ENCODE assay signal across 1 cellular context in the genomic region with DNA sequence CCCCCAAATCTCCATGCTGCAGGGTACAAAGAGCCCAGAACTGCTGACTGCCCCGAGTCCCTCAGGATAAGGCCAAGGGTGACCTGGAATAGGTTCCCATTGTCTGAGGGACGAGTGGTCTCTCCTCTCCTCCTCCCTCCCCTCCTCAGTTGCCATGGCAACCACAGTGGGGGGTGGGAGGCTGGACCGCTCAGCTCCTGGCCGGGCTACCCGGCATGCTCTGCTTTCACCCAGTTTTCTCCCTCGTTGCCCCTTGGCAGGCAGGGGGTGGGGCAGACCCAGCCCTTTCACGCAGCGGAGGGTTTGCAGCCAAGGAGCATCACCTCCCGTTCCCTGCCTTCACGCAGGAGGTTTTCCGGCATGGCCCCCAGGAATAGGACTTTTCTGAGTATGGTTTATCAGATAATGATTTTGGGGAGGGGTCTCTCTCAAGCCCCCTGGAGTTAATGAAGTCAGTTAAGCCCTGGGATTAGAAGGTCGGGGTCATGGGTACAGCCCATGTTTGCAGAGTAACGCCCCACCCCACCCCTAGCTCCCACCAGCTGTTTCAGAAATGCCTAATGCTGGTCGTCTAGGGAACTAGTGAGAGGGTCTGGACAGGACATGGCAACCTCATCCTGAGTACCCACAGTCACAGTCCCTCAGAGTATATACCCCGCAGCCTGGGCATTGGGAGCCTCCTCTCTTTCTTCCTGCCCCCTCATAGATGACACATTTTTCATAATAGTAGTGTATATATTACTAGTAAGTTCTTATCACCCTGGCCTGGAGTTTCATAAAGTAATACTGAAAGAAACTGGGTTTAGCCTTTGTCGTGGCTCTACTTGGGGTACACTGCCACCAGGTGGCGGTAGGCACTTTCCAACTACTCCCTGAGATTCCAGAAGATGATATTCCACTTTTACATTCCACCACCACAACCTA.
A peak's percentile ranks its signal among the peaks of the same experiment; 100 is the strongest.
TF ChIP-seq lines count a peak whose summit lies in the region.

No MANE protein-coding gene starts in this region.

TF ChIP-seq in HEK293, 187 proteins besides CTCF, POLR2A, EP300 and RAD21 (continued from another document):
- TF ChIP-seq, protein P1, sequence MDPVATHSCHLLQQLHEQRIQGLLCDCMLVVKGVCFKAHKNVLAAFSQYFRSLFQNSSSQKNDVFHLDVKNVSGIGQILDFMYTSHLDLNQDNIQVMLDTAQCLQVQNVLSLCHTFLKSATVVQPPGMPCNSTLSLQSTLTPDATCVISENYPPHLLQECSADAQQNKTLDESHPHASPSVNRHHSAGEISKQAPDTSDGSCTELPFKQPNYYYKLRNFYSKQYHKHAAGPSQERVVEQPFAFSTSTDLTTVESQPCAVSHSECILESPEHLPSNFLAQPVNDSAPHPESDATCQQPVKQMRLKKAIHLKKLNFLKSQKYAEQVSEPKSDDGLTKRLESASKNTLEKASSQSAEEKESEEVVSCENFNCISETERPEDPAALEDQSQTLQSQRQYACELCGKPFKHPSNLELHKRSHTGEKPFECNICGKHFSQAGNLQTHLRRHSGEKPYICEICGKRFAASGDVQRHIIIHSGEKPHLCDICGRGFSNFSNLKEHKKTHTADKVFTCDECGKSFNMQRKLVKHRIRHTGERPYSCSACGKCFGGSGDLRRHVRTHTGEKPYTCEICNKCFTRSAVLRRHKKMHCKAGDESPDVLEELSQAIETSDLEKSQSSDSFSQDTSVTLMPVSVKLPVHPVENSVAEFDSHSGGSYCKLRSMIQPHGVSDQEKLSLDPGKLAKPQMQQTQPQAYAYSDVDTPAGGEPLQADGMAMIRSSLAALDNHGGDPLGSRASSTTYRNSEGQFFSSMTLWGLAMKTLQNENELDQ (tag by site-specific recombination; IDR thresholded peaks at IDR 0.05; ENCODE audit: low read depth) = no peak
- TF ChIP-seq ZNF23 (tag by site-specific recombination; IDR thresholded peaks at IDR 0.05; ENCODE audit: borderline replicate concordance) (no peak), ZNF514 (tag by site-specific recombination; IDR thresholded peaks at IDR 0.05) (no peak), KLF10 (tag by site-specific recombination; IDR thresholded peaks at IDR 0.05) (no peak), ZNF707 (tag by site-specific recombination; IDR thresholded peaks at IDR 0.05) (no peak), ZNF654 (tag by site-specific recombination; IDR thresholded peaks at IDR 0.05; ENCODE audit: low read depth) (peak; percentile 60), ZNF518A (tag by site-specific recombination; conservative IDR thresholded peaks at IDR 0.05; ENCODE audit: low read depth) (no peak), ZBTB48 (tag by site-specific recombination; IDR thresholded peaks at IDR 0.05) (no peak), ZNF555 (tag by site-specific recombination; conservative IDR thresholded peaks at IDR 0.05) (no peak), ZNF391 (tag by site-specific recombination; IDR thresholded peaks at IDR 0.05; ENCODE audit: borderline replicate concordance, low read depth) (peak; percentile 98), KLF16 (tag by site-specific recombination; IDR thresholded peaks at IDR 0.05) (no peak), KLF7 (tag by site-specific recombination; IDR thresholded peaks at IDR 0.05; ENCODE audit: borderline replicate concordance) (no peak), ZNF704 (tag by site-specific recombination; IDR thresholded peaks at IDR 0.05) (no peak), ZNF341 (tag by site-specific recombination; IDR thresholded peaks at IDR 0.05; ENCODE audit: low read depth) (peak; percentile 93), GLIS1 (tag by site-specific recombination; IDR thresholded peaks at IDR 0.05) (peak; percentile 23; the same call in 1 of the 2 replicates)
- TF ChIP-seq, protein P2, sequence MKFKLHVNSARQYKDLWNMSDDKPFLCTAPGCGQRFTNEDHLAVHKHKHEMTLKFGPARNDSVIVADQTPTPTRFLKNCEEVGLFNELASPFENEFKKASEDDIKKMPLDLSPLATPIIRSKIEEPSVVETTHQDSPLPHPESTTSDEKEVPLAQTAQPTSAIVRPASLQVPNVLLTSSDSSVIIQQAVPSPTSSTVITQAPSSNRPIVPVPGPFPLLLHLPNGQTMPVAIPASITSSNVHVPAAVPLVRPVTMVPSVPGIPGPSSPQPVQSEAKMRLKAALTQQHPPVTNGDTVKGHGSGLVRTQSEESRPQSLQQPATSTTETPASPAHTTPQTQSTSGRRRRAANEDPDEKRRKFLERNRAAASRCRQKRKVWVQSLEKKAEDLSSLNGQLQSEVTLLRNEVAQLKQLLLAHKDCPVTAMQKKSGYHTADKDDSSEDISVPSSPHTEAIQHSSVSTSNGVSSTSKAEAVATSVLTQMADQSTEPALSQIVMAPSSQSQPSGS (tag by site-specific recombination; IDR thresholded peaks at IDR 0.05; ENCODE audit: low read depth) = no peak
